Comparison of ENCODE assay signal across 5 cellular contexts in genomic region chr2:87425191-87425590, GRCh38.
DNase-seq lines count a peak whose midpoint lies in the region; ATAC-seq, FAIRE-seq and TF ChIP-seq lines count a peak whose summit lies in the region.
"Not testable (repeated sequence)": the region's sequence is repeated elsewhere in the genome, so short reads cannot be mapped to it uniquely, and the experiment has no call there.

No MANE protein-coding gene starts in this region.

- not testable (repeated sequence) for TF ChIP-seq EP300 in sigmoid colon (IDR thresholded peaks at IDR 0.05)

- not testable (repeated sequence) for H3K27me3 ChIP-seq in Karpas-422 (ENCODE audit: low read length); sigmoid colon

- intact Hi-C loops in kidney (cut with DNase I); sigmoid colon (cut with DNase I): not testable (repeated sequence)

- not testable (repeated sequence) for H3K27me3 Mint-ChIP-seq in natural killer cell treated with Interleukin-12 subunit alpha and Interleukin-12 subunit beta and Interleukin-15 and Interleukin-18, amount 100 ng/mL, for 72 hours

- WGBS in sigmoid colon, 2 donors, result 81 to 84% methylated on average over 3 of the region's 3 CpGs

- not testable (repeated sequence) for H3K9me3 ChIP-seq in Karpas-422 (ENCODE audit: low read length); kidney (ENCODE audit: control insufficient read depth in 1 of 2, low read length in 2 of 2); sigmoid colon

- not testable (repeated sequence) for TF ChIP-seq CTCF in kidney (IDR thresholded peaks at IDR 0.05; ENCODE audit: borderline replicate concordance, extremely low read depth, insufficient read depth); sigmoid colon (IDR thresholded peaks at IDR 0.05)

- not testable (repeated sequence) for H3K27ac Mint-ChIP-seq in natural killer cell treated with Interleukin-12 subunit alpha and Interleukin-12 subunit beta and Interleukin-15 and Interleukin-18, amount 100 ng/mL, for 72 hours

- not testable (repeated sequence) for H3K4me3 Mint-ChIP-seq in natural killer cell treated with Interleukin-12 subunit alpha and Interleukin-12 subunit beta and Interleukin-15 and Interleukin-18, amount 100 ng/mL, for 72 hours

- H3K4me1 Mint-ChIP-seq in natural killer cell treated with Interleukin-12 subunit alpha and Interleukin-12 subunit beta and Interleukin-15 and Interleukin-18, amount 100 ng/mL, for 72 hours (ENCODE audit: low read depth in 2 of 2), result not testable (repeated sequence)

- not testable (repeated sequence) for H3K4me3 ChIP-seq in Karpas-422 (ENCODE audit: low read length); kidney (ENCODE audit: low read length in 2 of 2); sigmoid colon

- not testable (repeated sequence) for H3K9me2 ChIP-seq in Karpas-422 (replicated peaks; ENCODE audit: insufficient read depth, low read length)

- H3K9me3 Mint-ChIP-seq in natural killer cell treated with Interleukin-12 subunit alpha and Interleukin-12 subunit beta and Interleukin-15 and Interleukin-18, amount 100 ng/mL, for 72 hours, result not testable (repeated sequence)

- DNase-seq in Karpas-422, result peak; percentile 32
- peak; percentile 70 for DNase-seq in activated effector memory CD4-positive, alpha-beta T cell treated with anti-CD3 and anti-CD28 coated beads, Interleukin-2, amount 50 U/mL, for 16 hours
- peak; percentile 79 for DNase-seq in kidney
- DNase-seq in natural killer cell treated with Interleukin-12 subunit alpha and Interleukin-12 subunit beta and Interleukin-15 and Interleukin-18, amount 100 ng/mL, for 72 hours (ENCODE audit: low spot score), result peak; percentile 63
- DNase-seq in sigmoid colon, result peak; percentile 64

- not testable (repeated sequence) for TF ChIP-seq POLR2A in sigmoid colon (IDR thresholded peaks at IDR 0.05)

- FAIRE-seq in kidney (lab: Jason Lieb, UNC), result not testable (repeated sequence)

- not testable (repeated sequence) for H3K36me3 ChIP-seq in Karpas-422 (ENCODE audit: insufficient read depth, low read length); kidney (ENCODE audit: control insufficient read depth in 1 of 2, insufficient read depth in 2 of 2, low read length in 2 of 2); sigmoid colon

- not testable (repeated sequence) for H4K20me1 ChIP-seq in Karpas-422 (ENCODE audit: insufficient read depth, low read depth, low read length)

- H3K4me1 ChIP-seq in Karpas-422 (ENCODE audit: low read length); kidney (ENCODE audit: control insufficient read depth in 1 of 2, insufficient read depth in 1 of 2, low read depth in 1 of 2, low read length in 2 of 2); sigmoid colon: not testable (repeated sequence)

- not testable (repeated sequence) for H3K4me2 ChIP-seq in Karpas-422 (ENCODE audit: low read depth, low read length, poor library complexity, severe bottlenecking)

- not testable (repeated sequence) for H3K27ac ChIP-seq in Karpas-422 (ENCODE audit: low read length); kidney (ENCODE audit: low read depth in 2 of 2, low read length in 2 of 2); sigmoid colon

- not testable (repeated sequence) for ATAC-seq in natural killer cell treated with Interleukin-12 subunit alpha and Interleukin-12 subunit beta and Interleukin-15 and Interleukin-18, amount 100 ng/mL, for 72 hours

- not testable (repeated sequence) for H2AFZ ChIP-seq in Karpas-422 (ENCODE audit: low read length)

- H3K9ac ChIP-seq in Karpas-422 (ENCODE audit: low read length); kidney (ENCODE audit: low read length in 2 of 2): not testable (repeated sequence)

- not testable (repeated sequence) for H3K36me3 Mint-ChIP-seq in natural killer cell treated with Interleukin-12 subunit alpha and Interleukin-12 subunit beta and Interleukin-15 and Interleukin-18, amount 100 ng/mL, for 72 hours

- not testable (repeated sequence) for H3K79me2 ChIP-seq in Karpas-422 (ENCODE audit: low read length)
